1 cellular context compared by ENCODE assay signal in the genomic region with DNA sequence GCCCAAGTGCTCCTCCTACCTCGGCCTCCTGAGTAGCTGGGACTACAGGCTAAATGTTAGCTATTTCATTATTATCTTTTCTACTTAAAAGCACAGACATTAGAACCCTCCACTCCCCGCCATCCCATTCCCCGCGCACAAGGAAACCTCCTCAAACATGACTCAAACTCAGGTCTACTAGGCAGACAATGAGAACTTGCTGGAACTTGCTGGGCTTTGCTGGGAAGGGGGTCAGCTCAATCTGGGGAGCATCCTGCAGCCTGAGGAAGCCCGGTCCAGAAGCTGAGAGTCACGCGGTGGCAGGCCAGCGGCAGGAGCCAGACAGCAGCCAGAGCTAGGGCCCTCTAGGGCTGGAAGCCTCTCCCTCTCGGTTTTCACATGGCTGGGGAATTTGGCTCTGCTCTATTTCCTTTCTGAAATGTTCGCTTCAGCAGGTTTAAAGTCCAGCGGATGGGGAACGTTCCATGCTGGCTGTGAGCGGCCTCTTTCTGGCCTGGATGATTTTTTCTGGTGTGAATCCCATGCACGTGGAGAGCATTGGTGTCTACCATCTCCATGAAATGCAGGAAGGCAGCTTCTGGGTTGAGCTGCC.
TF ChIP-seq lines count a peak whose summit lies in the region.

No MANE protein-coding gene starts in this region.

TF ChIP-seq in WTC11, 78 proteins besides CTCF, POLR2A, EP300 and RAD21:
- TF ChIP-seq TEAD4 (CRISPR knock-in tag; IDR thresholded peaks at IDR 0.05): no peak
- TF ChIP-seq, protein P1, sequence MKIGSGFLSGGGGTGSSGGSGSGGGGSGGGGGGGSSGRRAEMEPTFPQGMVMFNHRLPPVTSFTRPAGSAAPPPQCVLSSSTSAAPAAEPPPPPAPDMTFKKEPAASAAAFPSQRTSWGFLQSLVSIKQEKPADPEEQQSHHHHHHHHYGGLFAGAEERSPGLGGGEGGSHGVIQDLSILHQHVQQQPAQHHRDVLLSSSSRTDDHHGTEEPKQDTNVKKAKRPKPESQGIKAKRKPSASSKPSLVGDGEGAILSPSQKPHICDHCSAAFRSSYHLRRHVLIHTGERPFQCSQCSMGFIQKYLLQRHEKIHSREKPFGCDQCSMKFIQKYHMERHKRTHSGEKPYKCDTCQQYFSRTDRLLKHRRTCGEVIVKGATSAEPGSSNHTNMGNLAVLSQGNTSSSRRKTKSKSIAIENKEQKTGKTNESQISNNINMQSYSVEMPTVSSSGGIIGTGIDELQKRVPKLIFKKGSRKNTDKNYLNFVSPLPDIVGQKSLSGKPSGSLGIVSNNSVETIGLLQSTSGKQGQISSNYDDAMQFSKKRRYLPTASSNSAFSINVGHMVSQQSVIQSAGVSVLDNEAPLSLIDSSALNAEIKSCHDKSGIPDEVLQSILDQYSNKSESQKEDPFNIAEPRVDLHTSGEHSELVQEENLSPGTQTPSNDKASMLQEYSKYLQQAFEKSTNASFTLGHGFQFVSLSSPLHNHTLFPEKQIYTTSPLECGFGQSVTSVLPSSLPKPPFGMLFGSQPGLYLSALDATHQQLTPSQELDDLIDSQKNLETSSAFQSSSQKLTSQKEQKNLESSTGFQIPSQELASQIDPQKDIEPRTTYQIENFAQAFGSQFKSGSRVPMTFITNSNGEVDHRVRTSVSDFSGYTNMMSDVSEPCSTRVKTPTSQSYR (CRISPR knock-in tag; IDR thresholded peaks at IDR 0.05): no peak
- no peak for TF ChIP-seq PRRX2 (CRISPR knock-in tag; IDR thresholded peaks at IDR 0.05)
- TF ChIP-seq FOXP1 (CRISPR knock-in tag; IDR thresholded peaks at IDR 0.05; ENCODE audit: borderline replicate concordance): no peak
- no peak for TF ChIP-seq NFATC4 (CRISPR knock-in tag; IDR thresholded peaks at IDR 0.05)
- no peak for TF ChIP-seq ZNF121 (CRISPR knock-in tag; IDR thresholded peaks at IDR 0.05)
- TF ChIP-seq TP53 (CRISPR knock-in tag; IDR thresholded peaks at IDR 0.05): no peak
- no peak for TF ChIP-seq MYBL2 (CRISPR knock-in tag; IDR thresholded peaks at IDR 0.05)
- no peak for TF ChIP-seq SMAD3 (CRISPR knock-in tag; IDR thresholded peaks at IDR 0.05; ENCODE audit: borderline replicate concordance)
